ENCODE assay signal across 8 cellular contexts in genomic region chr19:14006085-14006765, GRCh38. TPM values are rescaled to one million over a fixed set of nuclear protein-coding genes. Genes with fewer than 3 reads are reported as not detected.
DNase-seq lines count a peak whose midpoint lies in the region; ATAC-seq and TF ChIP-seq lines count a peak whose summit lies in the region.

Gene RFX1 (minus strand): TSS chr19:14006320. CDS start chr19:13993843, 12,477 bp downstream.

- H3K9me2 ChIP-seq in GM23338 (ENCODE audit: insufficient read depth) = no peaks in the 10 kb centered on the region

- peak within 1 kb of the TSS; percentile 96 for H3K9ac ChIP-seq in mucosa of stomach (ENCODE audit: low read length)

- H3K9me3 Mint-ChIP-seq in GM23338 = no peaks in the 10 kb centered on the region
- H3K9me3 Mint-ChIP-seq in activated T-cell treated with anti-CD3 and anti-CD28 coated beads, Interleukin-2, amount 50 U/mL, for 72 hours = no peaks in the 10 kb centered on the region

- H3K4me3 ChIP-seq in GM23338 (peak within 1 kb of the TSS; percentile 49), mucosa of stomach (ENCODE audit: low read length) (peak within 1 kb of the TSS; percentile 43)

- H3K27me3 ChIP-seq in GM23338 (ENCODE audit: insufficient read depth) = no peaks in the 10 kb centered on the region
- no peaks in the 10 kb centered on the region for H3K27me3 ChIP-seq in mucosa of stomach (ENCODE audit: control insufficient read depth, insufficient read depth, low read length)

- H3K4me3 Mint-ChIP-seq in GM23338 = peak within 1 kb of the TSS; percentile 89
- peak within 1 kb of the TSS; percentile 92 to 95 for H3K4me3 Mint-ChIP-seq in activated T-cell treated with anti-CD3 and anti-CD28 coated beads, Interleukin-2, amount 50 U/mL, for 72 hours

- TF ChIP-seq CTCF in GM23338 (conservative IDR thresholded peaks at IDR 0.05; ENCODE audit: low read depth in 2 of 2) = no peak

- H3K4me1 Mint-ChIP-seq in GM23338 = peaks cover 22% of the 10 kb centered on the region
- H3K4me1 Mint-ChIP-seq in activated T-cell treated with anti-CD3 and anti-CD28 coated beads, Interleukin-2, amount 50 U/mL, for 72 hours (ENCODE audit: low read depth) = peaks cover 40% of the 10 kb centered on the region

- ATAC-seq in GM23338 (peak; percentile 86), esophagus mucosa (peak; percentile 89)
- peak; percentile 82 to 83 for ATAC-seq in activated T-cell treated with anti-CD3 and anti-CD28 coated beads, Interleukin-2, amount 50 U/mL, for 72 hours (replicated peaks in 1 of 2)

- H3K27me3 Mint-ChIP-seq in GM23338 (ENCODE audit: insufficient read depth, low read depth, poor library complexity) = peaks cover 19% of the 10 kb centered on the region
- no peaks in the 10 kb centered on the region for H3K27me3 Mint-ChIP-seq in activated T-cell treated with anti-CD3 and anti-CD28 coated beads, Interleukin-2, amount 50 U/mL, for 72 hours (ENCODE audit: low read depth)

- peaks cover 6% of the 10 kb centered on the region; the same call in 1 of the 2 replicates for H3F3A ChIP-seq in GM23338 (replicated peaks; ENCODE audit: low read depth)

- peak within 1 kb of the TSS; percentile 100 for H3K27ac Mint-ChIP-seq in GM23338
- H3K27ac Mint-ChIP-seq in activated T-cell treated with anti-CD3 and anti-CD28 coated beads, Interleukin-2, amount 50 U/mL, for 72 hours = peak within 1 kb of the TSS; percentile 98

- H3K4me1 ChIP-seq in GM23338 (ENCODE audit: insufficient read depth) (peaks cover 19% of the 10 kb centered on the region), mucosa of stomach (ENCODE audit: control insufficient read depth, insufficient read depth, low read length) (peaks cover 29% of the 10 kb centered on the region)

- H3K79me2 ChIP-seq in GM23338 (replicated peaks; ENCODE audit: insufficient read depth) = peaks cover 23% of the 10 kb centered on the region

- H3K9me3 ChIP-seq in mucosa of stomach (ENCODE audit: control insufficient read depth, low read length) = no peaks in the 10 kb centered on the region

- H3K36me3 Mint-ChIP-seq in GM23338 (ENCODE audit: low read depth) = no peaks in the 10 kb centered on the region; the same call in 2 of the 3 replicates
- H3K36me3 Mint-ChIP-seq in activated T-cell treated with anti-CD3 and anti-CD28 coated beads, Interleukin-2, amount 50 U/mL, for 72 hours (ENCODE audit: insufficient read depth in 2 of 2) = no peaks in the 10 kb centered on the region

- peak within 1 kb of the TSS; percentile 92 for H3K27ac ChIP-seq in GM23338 (ENCODE audit: low read depth)

- peak within 1 kb of the TSS; percentile 95 for H3K4me2 ChIP-seq in GM23338

- H2AFZ ChIP-seq in GM23338 = peak within 1 kb of the TSS; percentile 98

- DNase-seq in DMS53 (lab: John Stamatoyannopoulos, UW) (peak; percentile 99), GM23338 (ENCODE audit: low spot score) (peak; percentile 99), Kasumi-1 (lab: John Stamatoyannopoulos, UW) (peak; percentile 100), RKO (ENCODE audit: low spot score) (peak; percentile 100)
- peak; percentile 100 for DNase-seq in activated T-cell treated with anti-CD3 and anti-CD28 coated beads, Interleukin-2, amount 50 U/mL, for 72 hours
- peak; percentile 99 to 100 for DNase-seq in stimulated activated CD8-positive, alpha-beta memory T cell treated with anti-CD3 and anti-CD28 coated beads, Interleukin-7, amount 100 ng/mL, for 1 hour (ENCODE audit: low read depth in 2 of 2)

- H3K36me3 ChIP-seq in GM23338 (ENCODE audit: insufficient read depth) (no peaks in the 10 kb centered on the region), mucosa of stomach (ENCODE audit: control insufficient read depth, insufficient read depth, low read length) (no peaks in the 10 kb centered on the region)

- H4K20me1 ChIP-seq in GM23338 (replicated peaks; ENCODE audit: insufficient read depth) = no peaks in the 10 kb centered on the region

TF ChIP-seq in GM23338, 12 proteins besides CTCF, POLR2A, EP300 and RAD21:
- no peak; the same call in 1 of the 2 replicates for TF ChIP-seq POLR2AphosphoS5 (IDR thresholded peaks at IDR 0.05; ENCODE audit: low read depth)
- TF ChIP-seq CREB1 (CRISPR knock-in tag; IDR thresholded peaks at IDR 0.05; ENCODE audit: low read depth) = peak; percentile 96
- peak; percentile 73 for TF ChIP-seq ETS1 (IDR thresholded peaks at IDR 0.05)

RNA-seq across cellular contexts. Expression of gene RFX1, which starts in this region (rescaled TPM):
- 10.1 and 11.8 TPM in 2 replicates for total RNA-seq in GM23338 (2014; rRNA removed; shearing (Covaris generic))
- 8.9 and 9.4 TPM in 2 replicates for polyA plus RNA-seq in GM23338 (2016; fragmentation: Nextera tagmentation; extraction: Ambion mirVana)
- total RNA-seq in activated T-cell treated with anti-CD3 and anti-CD28 coated beads, Interleukin-2, amount 50 U/mL, for 72 hours = 10 to 100 TPM; 11.4 to 11.9 TPM
- 8.3 TPM for total RNA-seq in esophagus mucosa

Comparison
In these comparisons a context has a peak if more than half of its experiments do, and no peak if none do; other contexts are left out.
1. Peak in every context shown above with its lines: DNase-seq, ATAC-seq, H3K4me3 ChIP-seq and H3K27ac ChIP-seq.